ENCODE assay signal across 19 cellular contexts in the genomic region with DNA sequence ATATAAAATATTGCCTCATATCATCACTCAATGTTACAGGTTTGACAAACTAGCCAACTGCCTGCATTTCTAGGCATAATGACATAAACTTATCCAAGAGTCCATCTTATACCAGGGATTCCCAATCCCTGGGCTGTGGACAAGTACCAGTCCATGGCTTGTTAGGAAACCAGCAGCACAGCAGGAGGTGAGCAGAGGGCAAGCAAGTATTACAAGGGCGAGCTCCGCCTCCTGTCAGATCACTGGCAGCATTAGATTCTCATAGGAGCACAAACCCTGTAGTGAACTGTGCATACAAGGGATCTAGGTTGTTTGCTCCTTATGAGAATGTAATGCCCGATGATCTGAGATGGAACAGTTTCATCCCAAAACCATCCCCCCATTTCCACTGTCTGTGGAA.
DNase-seq lines count a peak whose midpoint lies in the region; ATAC-seq, FAIRE-seq and TF ChIP-seq lines count a peak whose summit lies in the region.
"Had no signal": no experiment of that assay in that cellular context is flagged by ENCODE, and none has a peak within 500 bp of the region (broad histone marks: within the 10 kb centered on the region; RNA-seq: fewer than 3 reads in every experiment).

No MANE protein-coding gene starts in this region.

- H3K18ac ChIP-seq in H1 (ENCODE audit: extremely low read depth, low read length) = peak overlapping the region; percentile 25; the same call in 1 of the 2 replicates

- H3K36me3 ChIP-seq in GM23338 (ENCODE audit: insufficient read depth) = no peaks in the 10 kb centered on the region
- no peaks in the 10 kb centered on the region for H3K36me3 ChIP-seq in H1 (ENCODE audit: control insufficient read depth in 2 of 4, insufficient read depth in 4 of 4, low read length in 3 of 4)
- H3K36me3 ChIP-seq in neural progenitor cell = no peaks in the 10 kb centered on the region
- H3K36me3 ChIP-seq in naive thymus-derived CD4-positive, alpha-beta T cell (ENCODE audit: control insufficient read depth in 2 of 3, insufficient read depth in 3 of 3, low read length in 3 of 3) = no peaks in the 10 kb centered on the region
- H3K36me3 ChIP-seq: SJSA1 had no signal

- no peak overlapping the region for H3K14ac ChIP-seq in H1 (ENCODE audit: insufficient read length)

- H3K4me1 ChIP-seq in GM23338 (ENCODE audit: insufficient read depth) = peaks cover 48% of the 10 kb centered on the region
- H3K4me1 ChIP-seq in H1 (replicated peaks in 1 of 4; ENCODE audit: control insufficient read depth in 3 of 4, insufficient read depth in 4 of 4, low read length in 3 of 4) = peaks cover 2 to 35% (median 23%) of the 10 kb centered on the region in 4 experiments; a peak in 6 of 7 replicates
- peaks cover 40% of the 10 kb centered on the region for H3K4me1 ChIP-seq in neural progenitor cell
- no peaks in the 10 kb centered on the region for H3K4me1 ChIP-seq in naive thymus-derived CD4-positive, alpha-beta T cell (ENCODE audit: control insufficient read depth in 2 of 2, insufficient read depth in 2 of 2, low read length in 2 of 2)
- H3K4me1 ChIP-seq: SJSA1 had no signal

- no peaks in the 10 kb centered on the region for H3K23me2 ChIP-seq in H1 (ENCODE audit: low read depth, low read length)

- H3K4me1 Mint-ChIP-seq in GM23338 (peaks cover 58% of the 10 kb centered on the region), neural progenitor cell (peaks cover 53% of the 10 kb centered on the region), T-helper 17 cell (no peaks in the 10 kb centered on the region)
- peaks cover 0 to under 1% (median 0%) of the 10 kb centered on the region in 7 donors for H3K4me1 Mint-ChIP-seq in naive thymus-derived CD4-positive, alpha-beta T cell
- H3K4me1 Mint-ChIP-seq: CD4-positive, alpha-beta memory T cell had no signal

- peak overlapping the region; percentile 41; the same call in 1 of the 2 replicates for H2BK5ac ChIP-seq in H1 (ENCODE audit: low read depth, low read length)

- H2BK15ac ChIP-seq in H1 (ENCODE audit: low read length) = no peak overlapping the region

- H4K5ac ChIP-seq in H1 (ENCODE audit: insufficient read length, low read depth, low read length) = no peak overlapping the region

- H2AK5ac ChIP-seq in H1 (ENCODE audit: low read depth, low read length) = no peak overlapping the region

- H2AFZ ChIP-seq in GM23338 (no peak overlapping the region), H1 (ENCODE audit: low read length) (no peak overlapping the region), neural progenitor cell (replicated peaks) (no peak overlapping the region)
- H2AFZ ChIP-seq: GM23248 had no signal

- no peak overlapping the region for H3K4me3 ChIP-seq in GM23338
- H3K4me3 ChIP-seq in H1 (ENCODE audit: extremely low read depth in 1 of 4, insufficient read depth in 2 of 4, low read depth in 3 of 4, low read length in 4 of 4) = no peak overlapping the region
- H3K4me3 ChIP-seq in neural progenitor cell = no peak overlapping the region
- no peak overlapping the region for H3K4me3 ChIP-seq in naive thymus-derived CD4-positive, alpha-beta T cell (ENCODE audit: low read length)
- H3K4me3 ChIP-seq: GM23248, K562, SJSA1 had no signal

- no peak for TF ChIP-seq EP300 in H1 (IDR thresholded peaks at IDR 0.05; ENCODE audit: borderline replicate concordance in 1 of 2, low read depth in 2 of 2, low read length in 2 of 2)

- no peaks in the 10 kb centered on the region for H3K79me1 ChIP-seq in H1 (ENCODE audit: low read depth, low read length)

- CTCF ChIA-PET in H1 (lab: Charles Lee; ENCODE audit: partially characterized antibody) = interaction anchor here (1.0 to 1.4 kb wide), 2 partner anchors 81 to 130 kb away, joined by 4 read pairs; no protein-coding TSS in a partner anchor
- CTCF ChIA-PET in naive thymus-derived CD4-positive, alpha-beta T cell (lab: Charles Lee) = no interaction called here

- no peak overlapping the region for H4K8ac ChIP-seq in H1 (ENCODE audit: extremely low read depth, insufficient read depth, low read length)

- no peak for FAIRE-seq in H1 (lab: Jason Lieb, UNC)
- FAIRE-seq: G401.6, K562 had no signal

- H3K9ac ChIP-seq in H1 (replicated peaks in 1 of 4; ENCODE audit: extremely low read depth in 1 of 4, low read depth in 3 of 4, low read length in 3 of 4) = no peak overlapping the region
- H3K9ac ChIP-seq in neural progenitor cell = no peak overlapping the region
- H3K9ac ChIP-seq: GM23248 had no signal

- peak overlapping the region; percentile 61; the same call in 1 of the 2 replicates for H3K4me2 ChIP-seq in GM23338
- H3K4me2 ChIP-seq in H1 (ENCODE audit: insufficient read depth in 1 of 2, low read depth in 2 of 2, low read length in 2 of 2) = peak overlapping the region in 1 of 2 experiments; percentile 55; a peak in 2 of 4 replicates
- no peak overlapping the region for H3K4me2 ChIP-seq in neural progenitor cell

- peak; percentile 34 for DNase-seq in NCI-H146 (lab: John Stamatoyannopoulos, UW)
- DNase-seq in NCI-H146 treated with DMSO at 0.1 percent for 48 hours (lab: John Stamatoyannopoulos, UW; ENCODE audit: unreplicated experiment) = no peak
- DNase-seq in GM23338 (ENCODE audit: low spot score) = peak; percentile 25
- no peak for DNase-seq in H1 (ENCODE audit: low read depth in 1 of 2, low spot score in 2 of 2)
- peak; percentile 37 for DNase-seq in neural progenitor cell (ENCODE audit: low spot score)
- no peak for DNase-seq in T-helper 17 cell
- DNase-seq in naive thymus-derived CD4-positive, alpha-beta T cell = no peak
- DNase-seq: CD4-positive, alpha-beta memory T cell; DMS79 treated with DMSO at 0.1 percent for 48 hours; GM23248; HFFc6; NCI-H1436 treated with DMSO at 0.1 percent for 48 hours; NCI-H2081 treated with DMSO at 0.1 percent for 48 hours; NCI-H446; RPMI8226 had no signal

- H3K23ac ChIP-seq in H1 (ENCODE audit: insufficient read length) = no peak overlapping the region

- 78% methylated on average over 3 of the region's 3 CpGs; no CpG with 5 or more reads in 1 of the 2 experiments for WGBS in H1 (ENCODE audit: extremely low coverage in 1 of 2, insufficient coverage in 1 of 2, insufficient read length in 1 of 2, insufficient replicate concordance in 2 of 2, low coverage in 1 of 2, low lambda C conversion rate in 2 of 2, missing lambda C conversion rate in 1 of 2), 2 experiments

- TF ChIP-seq CTCF in GM23338 (conservative IDR thresholded peaks at IDR 0.05; ENCODE audit: low read depth in 2 of 2) (no peak), H1 (IDR thresholded peaks at IDR 0.05; ENCODE audit: control extremely low read depth in 1 of 3, insufficient read depth in 1 of 3, low read depth in 1 of 3, low read length in 3 of 3) (no peak), neural progenitor cell (IDR thresholded peaks at IDR 0.05) (no peak)

- no peaks in the 10 kb centered on the region for H3F3A ChIP-seq in GM23338 (replicated peaks; ENCODE audit: low read depth)
- no peaks in the 10 kb centered on the region for H3F3A ChIP-seq in neural progenitor cell (ENCODE audit: low read depth)

- 0 out of 3 replicates have a peak, but pooled peaks cover 3% of the 10 kb centered on the region for H3K36me3 Mint-ChIP-seq in GM23338 (ENCODE audit: low read depth)
- peaks cover 3% of the 10 kb centered on the region for H3K36me3 Mint-ChIP-seq in neural progenitor cell
- H3K36me3 Mint-ChIP-seq in T-helper 17 cell (ENCODE audit: low read depth) = no peaks in the 10 kb centered on the region
- peaks cover 0 to 2% (median 0%) of the 10 kb centered on the region in 5 donors for H3K36me3 Mint-ChIP-seq in naive thymus-derived CD4-positive, alpha-beta T cell
- H3K36me3 Mint-ChIP-seq: CD4-positive, alpha-beta memory T cell had no signal

- H3K56ac ChIP-seq in H1 (replicated peaks; ENCODE audit: insufficient read length, low read depth, low read length) = no peak overlapping the region

- no peak overlapping the region for H3K4ac ChIP-seq in H1 (replicated peaks; ENCODE audit: insufficient read length, low read depth, low read length)

- H3K27me3 Mint-ChIP-seq in GM23338 (ENCODE audit: insufficient read depth, low read depth, poor library complexity) (no peaks in the 10 kb centered on the region), neural progenitor cell (ENCODE audit: insufficient read depth, low read depth) (no peaks in the 10 kb centered on the region), T-helper 17 cell (no peaks in the 10 kb centered on the region)
- no peaks in the 10 kb centered on the region for H3K27me3 Mint-ChIP-seq in naive thymus-derived CD4-positive, alpha-beta T cell
- H3K27me3 Mint-ChIP-seq: CD4-positive, alpha-beta memory T cell had no signal

- H4K91ac ChIP-seq in H1 (replicated peaks; ENCODE audit: insufficient read length, low read length) = peak overlapping the region; percentile 75

- H4K20me1 ChIP-seq in GM23338 (replicated peaks; ENCODE audit: insufficient read depth) (no peaks in the 10 kb centered on the region), H1 (replicated peaks in 1 of 2; ENCODE audit: control insufficient read depth in 1 of 2, insufficient read depth in 2 of 2, low read length in 2 of 2) (no peaks in the 10 kb centered on the region), neural progenitor cell (ENCODE audit: low read depth) (no peaks in the 10 kb centered on the region)

- H3K9me3 Mint-ChIP-seq in GM23338 = no peaks in the 10 kb centered on the region
- H3K9me3 Mint-ChIP-seq in neural progenitor cell = no peaks in the 10 kb centered on the region
- no peaks in the 10 kb centered on the region for H3K9me3 Mint-ChIP-seq in naive thymus-derived CD4-positive, alpha-beta T cell
- H3K9me3 Mint-ChIP-seq: CD4-positive, alpha-beta memory T cell; HFFc6 had no signal

- H3K27ac Mint-ChIP-seq in GM23338 (peak overlapping the region; percentile 88), neural progenitor cell (peak overlapping the region; percentile 67), T-helper 17 cell (no peak overlapping the region)
- no peak overlapping the region for H3K27ac Mint-ChIP-seq in naive thymus-derived CD4-positive, alpha-beta T cell
- H3K27ac Mint-ChIP-seq: CD4-positive, alpha-beta memory T cell; HFFc6 had no signal

- POLR2A ChIA-PET in H1 (lab: Charles Lee; ENCODE audit: partially characterized antibody) = no interaction called here
- POLR2A ChIA-PET in naive thymus-derived CD4-positive, alpha-beta T cell (lab: Charles Lee) = interaction anchor here (0.6 kb wide), 1 partner anchor 12 kb away, joined by 3 read pairs; no protein-coding TSS in a partner anchor

- no peak for TF ChIP-seq POLR2A in H1 (IDR thresholded peaks at IDR 0.05; ENCODE audit: control extremely low read depth in 1 of 2, low read depth in 2 of 2, low read length in 2 of 2)

- no peaks in the 10 kb centered on the region for H3K27me3 ChIP-seq in GM23338 (ENCODE audit: insufficient read depth)
- H3K27me3 ChIP-seq in H1 (replicated peaks in 1 of 4; ENCODE audit: control insufficient read depth in 3 of 4, extremely low read depth in 1 of 4, insufficient read depth in 3 of 4, low read length in 3 of 4) = no peaks in the 10 kb centered on the region; a peak in 1 of 7 replicates
- no peaks in the 10 kb centered on the region for H3K27me3 ChIP-seq in neural progenitor cell
- H3K27me3 ChIP-seq in naive thymus-derived CD4-positive, alpha-beta T cell (ENCODE audit: control insufficient read depth in 2 of 2, insufficient read depth in 2 of 2, low read length in 2 of 2) = no peaks in the 10 kb centered on the region
- H3K27me3 ChIP-seq: SJSA1 had no signal

- H3K4me3 Mint-ChIP-seq in GM23338 (no peak overlapping the region), neural progenitor cell (no peak overlapping the region), T-helper 17 cell (no peak overlapping the region)
- no peak overlapping the region for H3K4me3 Mint-ChIP-seq in naive thymus-derived CD4-positive, alpha-beta T cell
- H3K4me3 Mint-ChIP-seq: CD4-positive, alpha-beta memory T cell; HFFc6 had no signal

- H3K79me2 ChIP-seq in GM23338 (replicated peaks; ENCODE audit: insufficient read depth) (no peaks in the 10 kb centered on the region), H1 (ENCODE audit: control insufficient read depth in 1 of 2, insufficient read depth in 2 of 2, low read length in 2 of 2) (no peaks in the 10 kb centered on the region), neural progenitor cell (ENCODE audit: low read depth) (no peaks in the 10 kb centered on the region)

- peaks cover 4% of the 10 kb centered on the region; the same call in 1 of the 2 replicates for H3K9me2 ChIP-seq in GM23338 (ENCODE audit: insufficient read depth)

- ATAC-seq in GM23338 (peak; percentile 8; the same call in 2 of the 3 replicates), GM18868 (IDR thresholded peaks at IDR 0.05; ENCODE audit: unreplicated experiment) (no peak), T-helper 17 cell (no peak)
- no peak for ATAC-seq in naive thymus-derived CD4-positive, alpha-beta T cell
- ATAC-seq: K562 had no signal

- H3K9me3 ChIP-seq in H1 (ENCODE audit: insufficient read depth in 2 of 2, low read depth in 1 of 2, low read length in 1 of 2) (no peaks in the 10 kb centered on the region), neural progenitor cell (ENCODE audit: low read depth) (no peaks in the 10 kb centered on the region), T-helper 17 cell (ENCODE audit: control insufficient read depth, low read length, poor library complexity, severe bottlenecking) (no peaks in the 10 kb centered on the region)
- H3K9me3 ChIP-seq in naive thymus-derived CD4-positive, alpha-beta T cell (ENCODE audit: control insufficient read depth in 2 of 3, low read length in 3 of 3) = no peaks in the 10 kb centered on the region
- H3K9me3 ChIP-seq: SJSA1 had no signal

- peak overlapping the region; percentile 57 for H2BK120ac ChIP-seq in H1 (replicated peaks; ENCODE audit: low read depth, low read length)

- H2BK20ac ChIP-seq in H1 (ENCODE audit: low read length) = peak overlapping the region; percentile 17; the same call in 1 of the 2 replicates

- no peak for TF ChIP-seq RAD21 in H1 (IDR thresholded peaks at IDR 0.05 in 1 of 2, conservative IDR thresholded peaks at IDR 0.05 in 1 of 2; ENCODE audit: low read depth in 2 of 2, low read length in 2 of 2)

- intact Hi-C loops in naive thymus-derived CD4-positive, alpha-beta T cell (cut with micrococcal nuclease) = no loop called here

- peak overlapping the region; percentile 51; the same call in 1 of the 2 replicates for H2BK12ac ChIP-seq in H1 (ENCODE audit: low read depth, low read length)

- peak overlapping the region; percentile 40; the same call in 1 of the 2 replicates for H3K27ac ChIP-seq in GM23338 (ENCODE audit: low read depth)
- no peak overlapping the region for H3K27ac ChIP-seq in H1 (ENCODE audit: low read depth, low read length)
- no peak overlapping the region for H3K27ac ChIP-seq in neural progenitor cell
- no peak overlapping the region for H3K27ac ChIP-seq in naive thymus-derived CD4-positive, alpha-beta T cell (ENCODE audit: low read depth, low read length)
- H3K27ac ChIP-seq: GM23248, SJSA1 had no signal

Comparison
In these comparisons a context has a peak if more than half of its experiments do, and no peak if none do; other contexts are left out.
1. DNase-seq: peak in NCI-H146 (single experiment), GM23338 (single experiment) and neural progenitor cell (single experiment); none in NCI-H146 treated with DMSO at 0.1 percent for 48 hours (single experiment), H1 (0 of 2), T-helper 17 cell (0 of 3) and naive thymus-derived CD4-positive, alpha-beta T cell (0 of 9).
2. H3K27ac Mint-ChIP-seq: peak in GM23338 (single experiment) and neural progenitor cell (single experiment); none in T-helper 17 cell (single experiment) and naive thymus-derived CD4-positive, alpha-beta T cell (0 of 9).